In genomic region chr17:7687908-7688807, GRCh38 we compare ENCODE assay signal across 1 cellular context.
A peak's percentile ranks its signal among the peaks of the same experiment; 100 is the strongest.
TF ChIP-seq lines count a peak whose summit lies in the region.

TSS of gene WRAP53 (plus strand) at chr17:7688477. CDS start at chr17:7688649, 172 bp downstream.

TF ChIP-seq in HepG2, 621 proteins besides CTCF, POLR2A, EP300 and RAD21 (continued from another document and continues in another):
- TF ChIP-seq ZNF383 (CRISPR knock-in tag; IDR thresholded peaks at IDR 0.05; ENCODE audit: borderline replicate concordance) (no peak), ZNF335 (CRISPR knock-in tag; IDR thresholded peaks at IDR 0.05) (peak; percentile 23; the same call in 1 of the 2 replicates), ZNF660 (CRISPR knock-in tag; IDR thresholded peaks at IDR 0.05; ENCODE audit: borderline replicate concordance, low read depth) (no peak), ZNF570 (CRISPR knock-in tag; IDR thresholded peaks at IDR 0.05; ENCODE audit: borderline replicate concordance) (no peak), SMC3 (IDR thresholded peaks at IDR 0.05; ENCODE audit: low read length) (peak; percentile 33), ZNF563 (CRISPR knock-in tag; IDR thresholded peaks at IDR 0.05) (no peak), SP1 (IDR thresholded peaks at IDR 0.05) (no peak), SP1 (CRISPR knock-in tag; IDR thresholded peaks at IDR 0.05) (no peak; the same call in 1 of the 2 replicates), ARNT2 (CRISPR knock-in tag; IDR thresholded peaks at IDR 0.05; ENCODE audit: low read depth) (peak; percentile 74; the same call in 1 of the 2 replicates), BCLAF1 (IDR thresholded peaks at IDR 0.05) (no peak), MYNN (CRISPR knock-in tag; IDR thresholded peaks at IDR 0.05; ENCODE audit: low read depth) (no peak), FOXC1 (CRISPR knock-in tag; IDR thresholded peaks at IDR 0.05; ENCODE audit: borderline replicate concordance) (no peak; the same call in 1 of the 2 replicates), ZSCAN31 (CRISPR knock-in tag; IDR thresholded peaks at IDR 0.05; ENCODE audit: low read depth) (0 out of 2 replicates have a peak, but pooled peaks have one; percentile 4), CCDC6 (CRISPR knock-in tag; IDR thresholded peaks at IDR 0.05) (0 out of 2 replicates have a peak, but pooled peaks have one; percentile 43), ZBTB26 (CRISPR knock-in tag; IDR thresholded peaks at IDR 0.05; ENCODE audit: borderline replicate concordance) (no peak), HNRNPK (IDR thresholded peaks at IDR 0.05; ENCODE audit: low read depth, low read length, poor library complexity, severe bottlenecking) (no peak), NFKB2 (CRISPR knock-in tag; IDR thresholded peaks at IDR 0.05; ENCODE audit: borderline replicate concordance) (peak; percentile 33; the same call in 1 of the 2 replicates), ZNF264 (CRISPR knock-in tag; IDR thresholded peaks at IDR 0.05) (no peak), FOSL1 (CRISPR knock-in tag; IDR thresholded peaks at IDR 0.05; ENCODE audit: borderline replicate concordance) (no peak), HDAC2 (CRISPR knock-in tag; IDR thresholded peaks at IDR 0.05) (peak; percentile 79), ONECUT2 (CRISPR knock-in tag; IDR thresholded peaks at IDR 0.05) (no peak), HNRNPUL1 (IDR thresholded peaks at IDR 0.05; ENCODE audit: low read depth, low read length) (no peak), HMGA1 (CRISPR knock-in tag; conservative IDR thresholded peaks at IDR 0.05) (no peak), ZNF18 (CRISPR knock-in tag; IDR thresholded peaks at IDR 0.05; ENCODE audit: insufficient replicate concordance) (no peak), HNRNPL (IDR thresholded peaks at IDR 0.05; ENCODE audit: low read depth, low read length) (no peak), ZNF17 (CRISPR knock-in tag; IDR thresholded peaks at IDR 0.05) (no peak), TBL1XR1 (IDR thresholded peaks at IDR 0.05; ENCODE audit: borderline replicate concordance, low read length, partially characterized antibody) (peak; percentile 47), CREB3 (CRISPR knock-in tag; IDR thresholded peaks at IDR 0.05) (no peak), SOX13 (IDR thresholded peaks at IDR 0.05) (no peak), SOX13 (CRISPR knock-in tag; conservative IDR thresholded peaks at IDR 0.05 in 1 of 2, IDR thresholded peaks at IDR 0.05 in 1 of 2) (no peak; a peak in 1 of 4 replicates), NR2C2 (CRISPR knock-in tag; IDR thresholded peaks at IDR 0.05; ENCODE audit: borderline replicate concordance) (peak; percentile 97), TEF (CRISPR knock-in tag; IDR thresholded peaks at IDR 0.05) (no peak), FOXP4 (CRISPR knock-in tag; IDR thresholded peaks at IDR 0.05) (no peak; the same call in 1 of the 2 replicates), GABPA (IDR thresholded peaks at IDR 0.05; ENCODE audit: low read depth, low read length) (peak; percentile 36; the same call in 1 of the 2 replicates), GABPA (CRISPR knock-in tag; IDR thresholded peaks at IDR 0.05; ENCODE audit: low read depth) (peak; percentile 84), ZNF709 (CRISPR knock-in tag; IDR thresholded peaks at IDR 0.05) (no peak), PHF8 (CRISPR knock-in tag; IDR thresholded peaks at IDR 0.05) (peak; percentile 78), NFATC3 (CRISPR knock-in tag; IDR thresholded peaks at IDR 0.05) (no peak), SATB2 (CRISPR knock-in tag; IDR thresholded peaks at IDR 0.05) (no peak), RFXAP (CRISPR knock-in tag; IDR thresholded peaks at IDR 0.05; ENCODE audit: borderline replicate concordance) (peak; percentile 26; the same call in 1 of the 2 replicates), NFIB (CRISPR knock-in tag; IDR thresholded peaks at IDR 0.05; ENCODE audit: borderline replicate concordance) (no peak), ZIK1 (CRISPR knock-in tag; IDR thresholded peaks at IDR 0.05; ENCODE audit: borderline replicate concordance, low read depth) (no peak), ZNF781 (CRISPR knock-in tag; IDR thresholded peaks at IDR 0.05; ENCODE audit: borderline replicate concordance, not compliant biosample characterization) (no peak), ZNF468 (CRISPR knock-in tag; IDR thresholded peaks at IDR 0.05) (no peak), TFDP2 (CRISPR knock-in tag; IDR thresholded peaks at IDR 0.05) (peak; percentile 95), ATAD3A (CRISPR knock-in tag; IDR thresholded peaks at IDR 0.05) (no peak), GATAD1 (CRISPR knock-in tag; IDR thresholded peaks at IDR 0.05) (peak; percentile 88), NR2F2 (IDR thresholded peaks at IDR 0.05; ENCODE audit: borderline replicate concordance, low read depth) (peak; percentile 72; the same call in 1 of the 2 replicates), CENPX (CRISPR knock-in tag; IDR thresholded peaks at IDR 0.05) (no peak), YEATS2 (CRISPR knock-in tag; IDR thresholded peaks at IDR 0.05; ENCODE audit: borderline replicate concordance) (peak; percentile 83), ZNF224 (CRISPR knock-in tag; IDR thresholded peaks at IDR 0.05) (no peak), GLI4 (CRISPR knock-in tag; IDR thresholded peaks at IDR 0.05; ENCODE audit: borderline replicate concordance) (no peak), FUBP1 (CRISPR knock-in tag; IDR thresholded peaks at IDR 0.05; ENCODE audit: borderline replicate concordance) (no peak), RBM22 (optimal IDR thresholded peaks at IDR 0.05; ENCODE audit: low read length) (no peak), PRDM4 (CRISPR knock-in tag; IDR thresholded peaks at IDR 0.05; ENCODE audit: borderline replicate concordance) (no peak), SOX5 (CRISPR knock-in tag; IDR thresholded peaks at IDR 0.05; ENCODE audit: borderline replicate concordance) (peak; percentile 29; the same call in 1 of the 2 replicates), ZNF746 (CRISPR knock-in tag; IDR thresholded peaks at IDR 0.05) (peak; percentile 54; the same call in 1 of the 2 replicates), ZMAT5 (CRISPR knock-in tag; IDR thresholded peaks at IDR 0.05; ENCODE audit: borderline replicate concordance, low read depth) (no peak)
